In the genomic region with DNA sequence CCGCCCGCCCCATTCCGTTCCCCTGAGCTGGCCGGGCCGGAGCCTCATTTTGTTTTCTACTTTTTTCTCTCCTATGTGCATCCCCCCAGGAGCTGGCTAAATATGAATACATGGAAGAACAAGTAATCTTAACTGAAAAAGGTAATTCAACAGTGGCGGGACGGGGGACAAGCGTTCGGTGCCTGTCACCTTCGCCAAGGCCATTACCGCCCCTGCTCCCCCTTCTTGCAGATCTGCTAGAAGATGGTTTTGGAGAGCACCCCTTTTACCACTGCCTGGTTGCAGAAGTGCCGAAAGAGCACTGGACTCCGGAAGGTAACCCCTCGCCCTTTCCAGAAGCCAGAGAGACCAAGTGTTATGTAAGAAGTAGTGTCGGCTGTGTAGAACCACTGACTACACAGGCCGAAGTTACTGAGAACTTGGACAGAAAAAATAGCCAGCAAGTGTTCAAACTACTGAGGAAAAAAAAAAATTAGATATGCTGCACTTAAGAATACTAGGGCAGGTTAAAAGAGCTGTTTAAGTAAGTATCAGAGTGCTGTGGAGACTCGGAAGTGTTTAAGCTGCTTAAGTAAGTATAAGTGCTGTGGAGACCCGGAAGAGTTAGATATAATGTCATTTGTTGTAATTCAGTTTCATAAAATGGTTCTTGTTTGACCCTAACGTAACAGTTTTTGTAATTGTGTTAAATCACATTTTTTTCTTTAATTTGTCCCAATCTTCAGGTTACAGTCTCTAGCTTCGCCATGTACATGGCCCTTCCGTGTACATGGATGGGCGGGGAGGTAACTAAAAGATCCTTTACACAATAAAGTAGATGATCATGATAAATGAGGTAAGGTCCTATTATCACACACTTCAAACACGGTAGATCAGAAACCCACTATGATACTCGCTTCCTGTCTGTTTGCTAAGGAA, we compare ENCODE assay signal across 8 cellular contexts. TPM values are rescaled to one million over a fixed set of nuclear protein-coding genes. Genes with fewer than 3 reads are reported as not detected.
DNase-seq lines count a peak whose midpoint lies in the region; ATAC-seq, FAIRE-seq and TF ChIP-seq lines count a peak whose summit lies in the region.

No MANE protein-coding gene starts in this region.

- peak; percentile 13 for FAIRE-seq in GM12891 (lab: Jason Lieb, UNC)

- H3K9me3 Mint-ChIP-seq in effector memory CD8-positive, alpha-beta T cell = no peaks in the 10 kb centered on the region
- peaks cover 0 to 5% (median 0%) of the 10 kb centered on the region in 7 donors for H3K9me3 Mint-ChIP-seq in naive B cell

- H3K4me3 Mint-ChIP-seq in effector memory CD8-positive, alpha-beta T cell = peak overlapping the region; percentile 95 to 96
- H3K4me3 Mint-ChIP-seq in naive B cell = peak overlapping the region; percentile 86 to 98 (median 96)

- no peaks in the 10 kb centered on the region for H3K27me3 Mint-ChIP-seq in effector memory CD8-positive, alpha-beta T cell
- no peaks in the 10 kb centered on the region for H3K27me3 Mint-ChIP-seq in naive B cell

- H3K36me3 Mint-ChIP-seq in effector memory CD8-positive, alpha-beta T cell (ENCODE audit: insufficient read depth) = peaks cover 62% of the 10 kb centered on the region
- peaks cover 12 to 22% of the 10 kb centered on the region in 2 donors for H3K36me3 Mint-ChIP-seq in naive B cell

- peaks cover 13 to 25% of the 10 kb centered on the region in 2 donors for H3K4me1 Mint-ChIP-seq in effector memory CD8-positive, alpha-beta T cell (ENCODE audit: low read depth in 2 of 2)
- peaks cover 18 to 44% (median 25%) of the 10 kb centered on the region in 3 donors for H3K4me1 Mint-ChIP-seq in naive B cell

- peak overlapping the region; percentile 90 to 95 for H3K27ac Mint-ChIP-seq in effector memory CD8-positive, alpha-beta T cell
- H3K27ac Mint-ChIP-seq in naive B cell = peak overlapping the region; percentile 94 to 99 (median 98)

- TF ChIP-seq POLR2A in GM12891 (IDR thresholded peaks at IDR 0.05; ENCODE audit: low read depth, low read length) = no peak

- ATAC-seq in effector memory CD8-positive, alpha-beta T cell (replicated peaks) = no peak
- ATAC-seq in naive B cell (ENCODE audit: low read depth in 2 of 2) = no peak
- no peak for ATAC-seq in HG03342 (IDR thresholded peaks at IDR 0.05; ENCODE audit: unreplicated experiment)
- ATAC-seq in HG03439 (IDR thresholded peaks at IDR 0.05; ENCODE audit: unreplicated experiment) = no peak

- no peak for DNase-seq in GM12891 (ENCODE audit: insufficient read length, low spot score)
- peak; percentile 6 for DNase-seq in RPMI8226
- no peak for DNase-seq in effector memory CD8-positive, alpha-beta T cell
- peak; percentile 9 for DNase-seq in naive B cell
- DNase-seq in T-helper 9 cell = no peak
- no peak for DNase-seq in NCI-H446 (lab: John Stamatoyannopoulos, UW)

TF ChIP-seq in GM12891, 5 proteins besides CTCF, POLR2A, EP300 and RAD21:
- TF ChIP-seq SPI1 (IDR thresholded peaks at IDR 0.05; ENCODE audit: low read depth, low read length) = no peak
- TF ChIP-seq POU2F2 (IDR thresholded peaks at IDR 0.05; ENCODE audit: low read depth, low read length) = no peak
- no peak for TF ChIP-seq PAX5 (IDR thresholded peaks at IDR 0.05; ENCODE audit: insufficient read depth, low read length, severe bottlenecking)
- TF ChIP-seq POLR2AphosphoS5 (IDR thresholded peaks at IDR 0.05; ENCODE audit: low read depth, low read length) = no peak
- no peak for TF ChIP-seq TAF1 (IDR thresholded peaks at IDR 0.05; ENCODE audit: low read depth, low read length)
TF ChIP-seq in GM12891: peak in this region for 0.

RNA-seq across cellular contexts. Expression of a gene that starts 0.9 kb away (rescaled TPM):
- 156 TPM for polyA plus RNA-seq in GM12891 (2012; ENCODE audit: low read depth, missing spikeins)
- 100 to 1,000 TPM; 114 to 204 (median 165) TPM for polyA plus RNA-seq in naive B cell (ENCODE audit: low read depth in 6 of 6)

RNA-seq across cellular contexts. Expression of a gene that starts 40.8 kb away (rescaled TPM):
- polyA plus RNA-seq in GM12891 (2012; ENCODE audit: low read depth, missing spikeins) = 15.0 TPM
- polyA plus RNA-seq in naive B cell (ENCODE audit: low read depth in 6 of 6) = 10 to 100 TPM; 14.0 to 23.9 (median 16.0) TPM

Comparison
In these comparisons a context has a peak if more than half of its experiments do, and no peak if none do; other contexts are left out.
1. DNase-seq: peak in RPMI8226 (single experiment) and naive B cell (single experiment); none in GM12891 (single experiment), effector memory CD8-positive, alpha-beta T cell (0 of 3), T-helper 9 cell (single experiment) and NCI-H446 (0 of 2).